In the genomic region with DNA sequence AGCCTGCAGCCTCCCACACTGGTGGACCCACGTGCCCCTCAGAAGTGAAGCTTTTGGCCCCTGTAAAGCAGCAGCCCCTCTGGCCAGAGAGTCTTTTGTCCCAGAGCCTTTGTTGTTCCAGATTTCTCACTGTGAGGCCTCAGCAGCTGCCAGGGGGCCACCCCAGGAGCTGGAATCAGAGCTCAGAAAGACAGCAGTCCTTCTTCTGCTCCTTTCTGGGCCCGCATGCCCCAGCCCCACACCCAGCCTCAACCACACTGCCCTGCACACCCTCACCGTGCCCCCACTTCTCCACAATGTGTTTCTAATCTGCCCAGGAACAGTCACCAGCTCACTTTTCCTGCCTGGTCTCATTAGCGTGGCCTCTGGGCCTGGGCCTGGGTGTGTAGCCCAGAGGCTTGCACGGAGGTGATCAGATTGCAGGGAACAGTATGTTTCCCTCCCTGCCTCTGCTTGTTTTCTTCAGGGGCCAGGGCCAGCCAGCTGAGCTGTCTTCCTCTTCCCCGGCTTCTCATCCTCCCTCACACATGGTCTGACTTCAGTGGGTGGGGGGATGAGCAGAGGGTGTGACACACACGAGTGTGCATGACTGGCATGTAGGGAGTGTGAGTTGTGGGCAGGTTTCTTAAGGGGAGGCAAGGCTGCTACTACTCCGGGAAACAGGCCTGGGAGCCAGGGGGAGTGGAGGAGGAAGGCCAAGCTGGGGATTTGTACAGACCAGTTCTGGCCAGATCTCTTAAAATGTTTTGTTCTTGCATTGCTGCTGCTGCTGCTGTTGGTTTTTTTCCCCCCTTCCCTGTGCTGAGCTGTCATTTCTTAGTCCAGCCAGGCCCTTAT, we compare ENCODE assay signal across 8 cellular contexts.
DNase-seq lines count a peak whose midpoint lies in the region; ATAC-seq and TF ChIP-seq lines count a peak whose summit lies in the region.

No MANE protein-coding gene starts in this region.

- intact Hi-C loops in adrenal gland (cut with DNase I), result loop anchor here (2.0 kb wide), 1 partner anchor 253 kb away; no protein-coding TSS in a partner anchor
- intact Hi-C loops in left ventricle myocardium inferior (cut with micrococcal nuclease), result loop anchor here (2.0 kb wide), 1 partner anchor 253 kb away; no protein-coding TSS in a partner anchor

- H3K4me3 ChIP-seq in adrenal gland (no peak overlapping the region), left ventricle myocardium inferior (no peak overlapping the region)

- H3K27ac ChIP-seq in adrenal gland, result peak overlapping the region; percentile 39 to 95 (median 71)
- H3K27ac ChIP-seq in left ventricle myocardium inferior (replicated peaks), result peak overlapping the region; percentile 93

- H3K4me1 ChIP-seq in adrenal gland (replicated peaks in 1 of 2) (peaks cover 4 to 21% of the 10 kb centered on the region in 2 donors), left ventricle myocardium inferior (peaks cover 21% of the 10 kb centered on the region)

- no peak for ATAC-seq in HG02610 (IDR thresholded peaks at IDR 0.05; ENCODE audit: unreplicated experiment)

- DNase-seq in DMS53 (lab: John Stamatoyannopoulos, UW), result peak; percentile 22
- DNase-seq in DMS53 treated with DMSO at 0.1 percent for 48 hours (lab: John Stamatoyannopoulos, UW; ENCODE audit: unreplicated experiment), result no peak
- DNase-seq in adrenal gland, result peak; percentile 51 to 82 (median 62)
- peak; percentile 77 for DNase-seq in left ventricle myocardium inferior
- DNase-seq in retina, result peak; percentile 77
- no peak for DNase-seq in activated naive CD4-positive, alpha-beta T cell treated with Interleukin-2 at 50 U/mL for 16 hours
- DNase-seq in stimulated activated CD4-positive, alpha-beta T cell treated with anti-CD3 and anti-CD28 coated beads, Interleukin-2, amount 100 ng/mL, for 48 hours, result no peak

- H3K36me3 ChIP-seq in adrenal gland (replicated peaks in 1 of 2), result no peaks in the 10 kb centered on the region
- no peaks in the 10 kb centered on the region for H3K36me3 ChIP-seq in left ventricle myocardium inferior

- TF ChIP-seq CTCF in adrenal gland (IDR thresholded peaks at IDR 0.05), result no peak
- TF ChIP-seq CTCF in left ventricle myocardium inferior (IDR thresholded peaks at IDR 0.05; ENCODE audit: borderline replicate concordance), result no peak

- no peaks in the 10 kb centered on the region for H3K27me3 ChIP-seq in adrenal gland
- H3K27me3 ChIP-seq in left ventricle myocardium inferior (ENCODE audit: low read depth), result no peaks in the 10 kb centered on the region

- 32 to 51% (median 43%) methylated on average over 7 to 8 of the region's 8 CpGs for WGBS in adrenal gland, 4 donors

- H3K9me3 ChIP-seq in adrenal gland (replicated peaks in 1 of 3) (no peaks in the 10 kb centered on the region), left ventricle myocardium inferior (replicated peaks) (no peaks in the 10 kb centered on the region)

- no peak for TF ChIP-seq POLR2A in adrenal gland (IDR thresholded peaks at IDR 0.05)

Comparison
In these comparisons a context has a peak if more than half of its experiments do, and no peak if none do; other contexts are left out.
1. DNase-seq: peak in DMS53 (single experiment), adrenal gland (7 of 7), left ventricle myocardium inferior (single experiment) and retina (single experiment); none in DMS53 treated with DMSO at 0.1 percent for 48 hours (single experiment), activated naive CD4-positive, alpha-beta T cell treated with Interleukin-2 at 50 U/mL for 16 hours (single experiment) and stimulated activated CD4-positive, alpha-beta T cell treated with anti-CD3 and anti-CD28 coated beads, Interleukin-2, amount 100 ng/mL, for 48 hours (0 of 2).